ENCODE assay signal across 19 cellular contexts in genomic region chr2:237150831-237151230, GRCh38.
DNase-seq lines count a peak whose midpoint lies in the region; TF ChIP-seq lines count a peak whose summit lies in the region.
"Had no signal": no experiment of that assay in that cellular context is flagged by ENCODE, and none has a peak within 500 bp of the region (broad histone marks: within the 10 kb centered on the region; RNA-seq: fewer than 3 reads in every experiment).

No MANE protein-coding gene starts in this region.

- peaks cover 8 to 10% of the 10 kb centered on the region in 2 experiments for H3K4me1 ChIP-seq in trophoblast cell (ENCODE audit: control insufficient read depth in 1 of 2, insufficient read depth in 2 of 2, low read length in 2 of 2)
- H3K4me1 ChIP-seq in SJCRH30 = no peaks in the 10 kb centered on the region
- no peaks in the 10 kb centered on the region for H3K4me1 ChIP-seq in Karpas-422 (ENCODE audit: low read length)
- H3K4me1 ChIP-seq: BE2C had no signal

- CTCF ChIA-PET in RWPE1 (lab: Yijun Ruan, JAX) = interaction anchor here (0.6 to 0.9 kb wide), 3 partner anchors 18 to 609 kb away, joined by 4 to 6 read pairs (median 5); no protein-coding TSS in a partner anchor

- H4K91ac ChIP-seq in trophoblast cell (ENCODE audit: low read depth, low read length) = peak overlapping the region; percentile 13

- no peak overlapping the region for H2AFZ ChIP-seq in trophoblast cell (ENCODE audit: insufficient read depth, low read length, poor library complexity)
- no peak overlapping the region for H2AFZ ChIP-seq in Karpas-422 (ENCODE audit: low read length)

- POLR2A ChIA-PET in RWPE1 (lab: Yijun Ruan, JAX; ENCODE audit: low non-redundant PET) = no interaction called here

- H3K4me2 ChIP-seq in trophoblast cell (ENCODE audit: low read length) (no peak overlapping the region), Karpas-422 (ENCODE audit: low read depth, low read length, poor library complexity, severe bottlenecking) (no peak overlapping the region)

- no peaks in the 10 kb centered on the region for H3K79me2 ChIP-seq in trophoblast cell (ENCODE audit: control insufficient read depth, insufficient read depth, low read length, poor library complexity)
- no peaks in the 10 kb centered on the region for H3K79me2 ChIP-seq in Karpas-422 (ENCODE audit: low read length)

- no peak for TF ChIP-seq CTCF in RWPE1 (conservative IDR thresholded peaks at IDR 0.05; ENCODE audit: low read depth)

- H4K8ac ChIP-seq in trophoblast cell (ENCODE audit: low read depth, low read length) = no peak overlapping the region

- WGBS in trophoblast cell (ENCODE audit: extremely low coverage, insufficient coverage, insufficient read length) = no CpG with 5 or more reads among the region's 4 CpGs

- no peak overlapping the region for H3K4ac ChIP-seq in trophoblast cell (ENCODE audit: low read depth, low read length)

- H4K12ac ChIP-seq in trophoblast cell (ENCODE audit: low read depth, low read length) = no peak overlapping the region

- peaks cover 4% of the 10 kb centered on the region for H3K9me3 ChIP-seq in trophoblast cell (ENCODE audit: insufficient read depth, low read depth, low read length)
- peaks cover 15% of the 10 kb centered on the region; the same call in 1 of the 2 replicates for H3K9me3 ChIP-seq in SJCRH30 (replicated peaks)
- H3K9me3 ChIP-seq in Karpas-422 (ENCODE audit: low read length) = peaks cover 7% of the 10 kb centered on the region; the same call in 1 of the 2 replicates

- peak overlapping the region; percentile 13 for H2BK12ac ChIP-seq in trophoblast cell (ENCODE audit: low read length)

- H3K27me3 ChIP-seq in trophoblast cell (ENCODE audit: insufficient read depth, low read length) (no peaks in the 10 kb centered on the region), SJCRH30 (0 out of 2 replicates have a peak, but pooled peaks cover 4% of the 10 kb centered on the region), Karpas-422 (ENCODE audit: low read length) (0 out of 2 replicates have a peak, but pooled peaks cover 3% of the 10 kb centered on the region)
- H3K27me3 ChIP-seq: BE2C had no signal

- no peak overlapping the region for H2BK120ac ChIP-seq in trophoblast cell (ENCODE audit: insufficient read depth, low read length, poor library complexity)

- no peak overlapping the region for H3K14ac ChIP-seq in trophoblast cell (ENCODE audit: low read length)

- H3K27ac ChIP-seq in RWPE1 (peak overlapping the region; percentile 16; the same call in 1 of the 2 replicates), trophoblast cell (ENCODE audit: low read depth, low read length) (no peak overlapping the region), SJCRH30 (no peak overlapping the region), Karpas-422 (ENCODE audit: low read length) (no peak overlapping the region)
- H3K27ac ChIP-seq: 22Rv1, SK-N-MC had no signal

- H4K20me1 ChIP-seq in Karpas-422 (ENCODE audit: insufficient read depth, low read depth, low read length) = no peaks in the 10 kb centered on the region

- H2BK5ac ChIP-seq in trophoblast cell (ENCODE audit: low read depth, low read length, poor library complexity) = no peak overlapping the region

- peaks cover 10% of the 10 kb centered on the region for H3K79me1 ChIP-seq in trophoblast cell (ENCODE audit: low read length)

- H3K9ac ChIP-seq in trophoblast cell (ENCODE audit: low read length) = no peak overlapping the region
- H3K9ac ChIP-seq in Karpas-422 (ENCODE audit: low read length) = no peak overlapping the region

- H3K4me3 ChIP-seq in trophoblast cell (ENCODE audit: low read depth, low read length) = no peak overlapping the region
- H3K4me3 ChIP-seq in SJCRH30 = no peak overlapping the region
- no peak overlapping the region for H3K4me3 ChIP-seq in Karpas-422 (ENCODE audit: low read length)
- H3K4me3 ChIP-seq: K562, SK-N-MC had no signal

- no peak overlapping the region for H2AK5ac ChIP-seq in trophoblast cell (ENCODE audit: low read length)

- no peak overlapping the region for H3K18ac ChIP-seq in trophoblast cell (ENCODE audit: low read length)

- peak in 2 of 3 experiments; percentile 29 to 66 for DNase-seq in NCI-H1417 (lab: John Stamatoyannopoulos, UW)
- DNase-seq in NCI-H1417 treated with DMSO at 0.1 percent for 48 hours (lab: John Stamatoyannopoulos, UW) = no peak
- DNase-seq in NCI-H2107 (lab: John Stamatoyannopoulos, UW) = peak; percentile 13
- no peak for DNase-seq in RWPE1 (ENCODE audit: low spot score)
- DNase-seq in trophoblast cell = no peak
- no peak for DNase-seq in SJCRH30
- no peak for DNase-seq in Karpas-422
- no peak for DNase-seq in AML-193 (lab: John Stamatoyannopoulos, UW)
- DNase-seq: BE2C; CD4-positive, alpha-beta T cell; DMS79; MV-4-11; NCI-H2029 treated with DMSO at 0.1 percent for 48 hours; NCI-H226; NCI-H526 treated with DMSO at 0.1 percent for 48 hours; T-cell had no signal

- no peaks in the 10 kb centered on the region for H3K36me3 ChIP-seq in trophoblast cell (ENCODE audit: control insufficient read depth in 1 of 2, insufficient read depth in 2 of 2, low read length in 2 of 2)
- no peaks in the 10 kb centered on the region for H3K36me3 ChIP-seq in SJCRH30
- H3K36me3 ChIP-seq in Karpas-422 (ENCODE audit: insufficient read depth, low read length) = no peaks in the 10 kb centered on the region
- H3K36me3 ChIP-seq: BE2C had no signal

- H3K9me2 ChIP-seq in Karpas-422 (replicated peaks; ENCODE audit: insufficient read depth, low read length) = no peaks in the 10 kb centered on the region

- H3K23ac ChIP-seq in trophoblast cell (ENCODE audit: low read length) = no peak overlapping the region

Comparison
In these comparisons a context has a peak if more than half of its experiments do, and no peak if none do; other contexts are left out.
1. DNase-seq: peak in NCI-H1417 (2 of 3) and NCI-H2107 (single experiment); none in NCI-H1417 treated with DMSO at 0.1 percent for 48 hours (single experiment), RWPE1 (single experiment), trophoblast cell (0 of 2), SJCRH30 (0 of 2), Karpas-422 (single experiment) and AML-193 (0 of 2).